ENCODE assay signal across 8 cellular contexts in genomic region chr18:23134780-23135678, GRCh38. TPM values are rescaled to one million over a fixed set of nuclear protein-coding genes. Genes with fewer than 3 reads are reported as not detected.
DNase-seq lines count a peak whose midpoint lies in the region; ATAC-seq and TF ChIP-seq lines count a peak whose summit lies in the region.

Gene CABLES1, plus strand, starts transcription at chr18:23135485. Its CDS starts 278 bp downstream, at chr18:23135763.

- CTCF ChIA-PET in mammary epithelial cell (lab: Charles Lee; ENCODE audit: low non-redundant PET), result no interaction called here

- dilution Hi-C loops in mammary epithelial cell (cut with HindIII; ENCODE audit: low sequenced_read_pairs), result loop anchor here (5.0 kb wide), 3 partner anchors 58 to 247 kb away; no protein-coding TSS in a partner anchor

- peak within 1 kb of the TSS; percentile 96 for H2AFZ ChIP-seq in mammary epithelial cell (ENCODE audit: low read depth, low read length)

- H3K36me3 ChIP-seq in SK-N-MC (ENCODE audit: insufficient read depth, low read length) (no peaks in the 10 kb centered on the region), mammary epithelial cell (ENCODE audit: insufficient read depth, low read length) (no peaks in the 10 kb centered on the region), skeletal muscle tissue (ENCODE audit: control insufficient read depth in 3 of 3, insufficient read depth in 3 of 3, low read length in 3 of 3) (no peaks in the 10 kb centered on the region)

- in situ Hi-C loops in mammary epithelial cell (cut with MboI; ENCODE audit: low sequenced_read_pairs in 2 of 2), result loop anchor here (5.0 to 10.0 kb wide), 4 partner anchors 103 to 280 kb away; no protein-coding TSS in a partner anchor

- H3K4me3 ChIP-seq in AG10803 (ENCODE audit: low read length) (peak within 1 kb of the TSS; percentile 77), HL-60 (replicated peaks; ENCODE audit: insufficient read depth, low read length) (peak within 1 kb of the TSS; percentile 61), SK-N-MC (peak within 1 kb of the TSS; percentile 90), mammary epithelial cell (replicated peaks in 1 of 3; ENCODE audit: insufficient read depth in 1 of 3, low read depth in 2 of 3, low read length in 3 of 3) (peak within 1 kb of the TSS; percentile 46 to 74 (median 62)), skeletal muscle tissue (ENCODE audit: low read length in 3 of 3) (peak within 1 kb of the TSS; percentile 64 to 71 (median 67))

- DNase-seq in AG10803 (ENCODE audit: low read depth), result peak; percentile 56
- DNase-seq in HL-60 (ENCODE audit: low read depth in 1 of 2, low spot score in 1 of 2), result peak; percentile 65 to 83
- no peak for DNase-seq in SK-N-MC (ENCODE audit: low read depth, low spot score)
- peak; percentile 30 for DNase-seq in mammary epithelial cell
- peak; percentile 57 for DNase-seq in iris pigment epithelial cell (ENCODE audit: low read depth)

- H3K4me1 ChIP-seq in mammary epithelial cell (ENCODE audit: insufficient read depth, low read length) (peaks cover 30% of the 10 kb centered on the region), skeletal muscle tissue (ENCODE audit: control insufficient read depth in 3 of 3, insufficient read depth in 3 of 3, low read length in 3 of 3) (peaks cover 7 to 21% (median 15%) of the 10 kb centered on the region in 3 donors)

- H3K27ac ChIP-seq in HL-60 (replicated peaks), result peak within 1 kb of the TSS; percentile 68
- no peak within 1 kb of the TSS for H3K27ac ChIP-seq in SK-N-MC
- peak within 1 kb of the TSS; percentile 13 for H3K27ac ChIP-seq in mammary epithelial cell (ENCODE audit: insufficient read depth, low read depth, low read length)
- H3K27ac ChIP-seq in skeletal muscle tissue (ENCODE audit: low read depth, low read length), result no peak within 1 kb of the TSS

- 7% methylated on average over 19 of the region's 89 CpGs for WGBS in mammary epithelial cell (ENCODE audit: low coverage, missing lambda C conversion rate)

- no peaks in the 10 kb centered on the region for H4K20me1 ChIP-seq in mammary epithelial cell (ENCODE audit: insufficient read depth, low read length)

- BruUV-seq in mammary epithelial cell (replicated peaks; lab: Mats Ljungman, UMichigan), result no TSS peak

- H3K9me3 ChIP-seq in SK-N-MC (ENCODE audit: low read depth, low read length) (no peaks in the 10 kb centered on the region), mammary epithelial cell (replicated peaks; ENCODE audit: insufficient read depth, low read length) (no peaks in the 10 kb centered on the region), skeletal muscle tissue (ENCODE audit: control insufficient read depth in 3 of 3, low read length in 3 of 3) (no peaks in the 10 kb centered on the region)

- H3K27me3 ChIP-seq in HL-60 (ENCODE audit: insufficient read depth, poor library complexity, severe bottlenecking) (no peaks in the 10 kb centered on the region), mammary epithelial cell (ENCODE audit: insufficient read depth, low read length) (no peaks in the 10 kb centered on the region), skeletal muscle tissue (ENCODE audit: control insufficient read depth in 3 of 3, insufficient read depth in 3 of 3, low read length in 3 of 3) (peaks cover 13 to 33% (median 30%) of the 10 kb centered on the region in 3 donors)

- TF ChIP-seq CTCF in AG10803 (conservative IDR thresholded peaks at IDR 0.05; ENCODE audit: low read length) (no peak), HL-60 (IDR thresholded peaks at IDR 0.05; ENCODE audit: insufficient read depth, low read length) (no peak), mammary epithelial cell (conservative IDR thresholded peaks at IDR 0.05 in 1 of 2, IDR thresholded peaks at IDR 0.05 in 1 of 2; ENCODE audit: extremely low read depth in 1 of 2, insufficient read depth in 1 of 2, low read depth in 1 of 2, low read length in 2 of 2) (no peak)

- intact Hi-C loops in mammary epithelial cell (cut with micrococcal nuclease), result loop anchor here (1.0 to 10.0 kb wide), 8 partner anchors 102 to 570 kb away; partner anchors contain the start of genes NPC1 and RMC1

- H3K9ac ChIP-seq in SK-N-MC (ENCODE audit: insufficient read length) (peak within 1 kb of the TSS; percentile 74), mammary epithelial cell (ENCODE audit: insufficient read depth, low read length) (peak within 1 kb of the TSS; percentile 2), skeletal muscle tissue (ENCODE audit: low read depth in 1 of 3, low read length in 3 of 3) (peak within 1 kb of the TSS; percentile 43 to 76 (median 50))

- ATAC-seq in GM18520 (IDR thresholded peaks at IDR 0.05; ENCODE audit: unreplicated experiment), result peak; percentile 30
- ATAC-seq in GM21360 (IDR thresholded peaks at IDR 0.05; ENCODE audit: unreplicated experiment), result no peak

- no peaks in the 10 kb centered on the region for H3K79me2 ChIP-seq in mammary epithelial cell (ENCODE audit: insufficient read depth, low read length)

- H3K4me2 ChIP-seq in mammary epithelial cell (ENCODE audit: insufficient read depth, low read depth, low read length), result peak within 1 kb of the TSS; percentile 93

RNA-seq across cellular contexts. Expression of gene CABLES1, which starts in this region (rescaled TPM):
- total RNA-seq in mammary epithelial cell, result 1 to 10 TPM; 2.7 to 2.8 TPM
- 1.9 TPM for polyA plus RNA-seq in mammary epithelial cell
- polyA minus RNA-seq in mammary epithelial cell, result 6.5 TPM
- 4.7 TPM for total RNA-seq in skeletal muscle tissue

Comparison
In these comparisons a context has a peak if more than half of its experiments do, and no peak if none do; other contexts are left out.
1. H3K27ac ChIP-seq: peak in HL-60 (single experiment) and mammary epithelial cell (single experiment); none in SK-N-MC (single experiment) and skeletal muscle tissue (single experiment).
2. H3K9ac ChIP-seq: peak in every context shown above with its lines; median percentile 74 in SK-N-MC; 50 in skeletal muscle tissue; 2 in mammary epithelial cell.
3. Peak in every context shown above with its lines, with median percentiles within 50 percentile points of each other: H3K4me3 ChIP-seq.